In genomic region chr16:14632693-14633569, GRCh38 we compare ENCODE assay signal across 8 cellular contexts. TPM values are rescaled to one million over a fixed set of nuclear protein-coding genes. Genes with fewer than 3 reads are reported as not detected.
DNase-seq lines count a peak whose midpoint lies in the region; ATAC-seq lines count a peak whose summit lies in the region.

BFAR (plus strand) TSS chr16:14632951; CDS start chr16:14644347, 11,396 bp downstream.

- peaks cover 59% of the 10 kb centered on the region for H3K4me1 Mint-ChIP-seq in activated CD4-positive, alpha-beta T cell treated with anti-CD3 and anti-CD28 coated beads, Interleukin-2, amount 10 ng/mL, durations not matched to agents 7 days and 5 days

- peak within 1 kb of the TSS; percentile 99 for H3K4me3 Mint-ChIP-seq in activated CD4-positive, alpha-beta T cell treated with anti-CD3 and anti-CD28 coated beads, Interleukin-2, amount 10 ng/mL, durations not matched to agents 7 days and 5 days

- peaks cover 50% of the 10 kb centered on the region for H4K20me1 ChIP-seq in BLaER1

- peak within 1 kb of the TSS; percentile 90 for H3K4me2 ChIP-seq in BLaER1

- H3K27me3 ChIP-seq in BLaER1, result no peaks in the 10 kb centered on the region

- H3K9me3 Mint-ChIP-seq in activated CD4-positive, alpha-beta T cell treated with anti-CD3 and anti-CD28 coated beads, Interleukin-2, amount 10 ng/mL, durations not matched to agents 7 days and 5 days, result peaks cover 2% of the 10 kb centered on the region

- peak within 1 kb of the TSS; percentile 96 for H3K9ac ChIP-seq in BLaER1

- POLR2A ChIA-PET in activated CD4-positive, alpha-beta T cell treated with anti-CD3 and anti-CD28 coated beads, Interleukin-2, amount 10 ng/mL, durations not matched to agents 7 days and 5 days (lab: Charles Lee), result interaction anchor here (0.6 to 0.7 kb wide), 2 partner anchors 325 to 381 kb away, joined by 4 to 5 read pairs; no protein-coding TSS in a partner anchor

- peaks cover 44% of the 10 kb centered on the region for H3K4me1 ChIP-seq in BLaER1

- H3K27me3 Mint-ChIP-seq in activated CD4-positive, alpha-beta T cell treated with anti-CD3 and anti-CD28 coated beads, Interleukin-2, amount 10 ng/mL, durations not matched to agents 7 days and 5 days, result no peaks in the 10 kb centered on the region

- H3K27ac Mint-ChIP-seq in activated CD4-positive, alpha-beta T cell treated with anti-CD3 and anti-CD28 coated beads, Interleukin-2, amount 10 ng/mL, durations not matched to agents 7 days and 5 days, result peak within 1 kb of the TSS; percentile 96

- no peaks in the 10 kb centered on the region for H3K9me3 ChIP-seq in BLaER1

- H3K36me3 ChIP-seq in BLaER1, result peaks cover 23% of the 10 kb centered on the region

- H3K4me3 ChIP-seq in BLaER1, result peak within 1 kb of the TSS; percentile 91

- DNase-seq in NCI-H69 (lab: John Stamatoyannopoulos, UW) (peak; percentile 99), cortex of kidney (lab: John Stamatoyannopoulos, UW) (peak; percentile 82), left kidney (ENCODE audit: low read depth, low spot score) (peak; percentile 99)
- DNase-seq in activated CD4-positive, alpha-beta T cell treated with anti-CD3 and anti-CD28 coated beads, Interleukin-2, amount 10 ng/mL, durations not matched to agents 7 days and 5 days, result peak; percentile 99
- peak; percentile 99 for DNase-seq in stimulated activated CD4-positive, alpha-beta T cell treated with anti-CD3 and anti-CD28 coated beads, Interleukin-2, amount 100 ng/mL, for 24 hours

- H3K36me3 Mint-ChIP-seq in activated CD4-positive, alpha-beta T cell treated with anti-CD3 and anti-CD28 coated beads, Interleukin-2, amount 10 ng/mL, durations not matched to agents 7 days and 5 days (ENCODE audit: low read depth), result peaks cover 24% of the 10 kb centered on the region

- ATAC-seq in GM19328 (IDR thresholded peaks at IDR 0.05; ENCODE audit: unreplicated experiment), result peak; percentile 74
- peak; percentile 63 for ATAC-seq in HG03520 (IDR thresholded peaks at IDR 0.05; ENCODE audit: unreplicated experiment)

- H3K27ac ChIP-seq in BLaER1, result peak within 1 kb of the TSS; percentile 89

- CTCF ChIA-PET in activated CD4-positive, alpha-beta T cell treated with anti-CD3 and anti-CD28 coated beads, Interleukin-2, amount 10 ng/mL, durations not matched to agents 7 days and 5 days (lab: Charles Lee), result no interaction called here

RNA-seq across cellular contexts. Expression of gene BFAR, which starts in this region (rescaled TPM):
- total RNA-seq in activated CD4-positive, alpha-beta T cell treated with anti-CD3 and anti-CD28 coated beads, Interleukin-2, amount 10 ng/mL, durations not matched to agents 7 days and 5 days, result 10 to 100 TPM; 62.0 to 68.3 TPM

Comparison
In these comparisons a context has a peak if more than half of its experiments do, and no peak if none do; other contexts are left out.
1. Peak in every context shown above with its lines: DNase-seq, ATAC-seq, H3K4me3 ChIP-seq and H3K27ac ChIP-seq.